In the genomic region with DNA sequence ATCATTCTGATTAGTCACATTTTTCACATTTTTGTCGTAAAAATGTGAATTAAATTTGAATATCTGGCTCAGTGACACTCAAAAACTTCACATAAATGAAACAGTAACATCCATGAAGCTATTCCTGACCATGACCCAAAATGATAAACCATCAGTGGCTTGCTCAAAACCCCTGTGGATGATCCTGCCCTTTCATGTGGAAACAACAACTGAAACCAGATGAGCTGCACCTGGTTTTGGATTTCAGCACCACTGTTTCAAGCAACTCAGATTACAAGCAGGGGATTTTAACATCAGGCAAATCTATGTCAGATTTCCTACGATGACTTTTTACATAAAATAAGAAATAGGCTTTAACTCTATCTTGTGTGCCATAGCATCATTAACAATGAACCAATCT, we compare ENCODE assay signal across 24 cellular contexts.
"Had no signal": no experiment of that assay in that cellular context is flagged by ENCODE, and none has a peak within 500 bp of the region (broad histone marks: within the 10 kb centered on the region; RNA-seq: fewer than 3 reads in every experiment).

No MANE protein-coding gene starts in this region.

- FAIRE-seq: keratinocyte had no signal

- H3K36me3 Mint-ChIP-seq: activated CD8-positive, alpha-beta memory T cell treated with anti-CD3 and anti-CD28 coated beads, Interleukin-2, amount 10 ng/mL, durations not matched to agents 7 days and 5 days; activated naive CD8-positive, alpha-beta T cell treated with anti-CD3 and anti-CD28 coated beads, Interleukin-2, amount 10 ng/mL, durations not matched to agents 7 days and 5 days; stimulated activated memory B cell treated with anti-CD40 and anti-IgM and Interleukin-4, amounts not matched to agents 10 μg/mL and 1 μg/mL and 100 μg/mL, for 72 hours had no signal

- H3K4me1 Mint-ChIP-seq: activated B cell treated with CpG ODN at 0.5 μM for 24 hours; activated CD4-positive, alpha-beta memory T cell treated with anti-CD3 and anti-CD28 coated beads, Interleukin-2, amount 10 ng/mL, durations not matched to agents 7 days and 5 days; activated naive CD8-positive, alpha-beta T cell treated with anti-CD3 and anti-CD28 coated beads, Interleukin-2, amount 10 ng/mL, durations not matched to agents 7 days and 5 days; activated T-helper 17 cell treated with anti-CD3 and anti-CD28 coated beads, Interleukin-2, amount 50 U/mL, for 72 hours; central memory CD8-positive, alpha-beta T cell; stimulated activated memory B cell treated with anti-CD40 and anti-IgM and Interleukin-4, amounts not matched to agents 10 μg/mL and 1 μg/mL and 100 μg/mL, for 72 hours had no signal

- ATAC-seq: activated CD8-positive, alpha-beta memory T cell treated with anti-CD3 and anti-CD28 coated beads, Interleukin-2, amount 10 ng/mL, durations not matched to agents 7 days and 5 days; activated T-helper 17 cell treated with anti-CD3 and anti-CD28 coated beads, Interleukin-2, amount 50 U/mL, for 72 hours; left lobe of liver; stimulated activated memory B cell treated with anti-CD40 and anti-IgM and Interleukin-4, amounts not matched to agents 10 μg/mL and 1 μg/mL and 100 μg/mL, for 72 hours had no signal

- DNase-seq: activated B cell treated with CpG ODN at 0.5 μM for 24 hours; activated CD4-positive, alpha-beta memory T cell treated with anti-CD3 and anti-CD28 coated beads, Interleukin-2, amount 10 ng/mL, durations not matched to agents 7 days and 5 days; activated CD4-positive, alpha-beta T cell treated with anti-CD3 and anti-CD28 coated beads for 4 hours; activated CD8-positive, alpha-beta memory T cell treated with anti-CD3 and anti-CD28 coated beads, Interleukin-2, amount 10 ng/mL, durations not matched to agents 7 days and 5 days; activated naive CD4-positive, alpha-beta T cell treated with Interleukin-2 at 50 U/mL for 16 hours; activated naive CD8-positive, alpha-beta T cell treated with anti-CD3 and anti-CD28 coated beads, Interleukin-2, amount 10 ng/mL, durations not matched to agents 7 days and 5 days; activated T-cell treated with anti-CD3 and anti-CD28 coated beads, Interleukin-2, amount 50 U/mL, for 1 hour; brain microvascular endothelial cell; foreskin melanocyte; hypothalamus; midbrain; nucleus accumbens; posterior cingulate gyrus; sigmoid colon; stimulated activated CD4-positive, alpha-beta T cell treated with anti-CD3 and anti-CD28 coated beads, Interleukin-4, amount 100 ng/mL, for 4 hours; testis; upper lobe of left lung had no signal

- H3K27me3 ChIP-seq: brain microvascular endothelial cell, sigmoid colon, testis, upper lobe of left lung had no signal

- H3K4me1 ChIP-seq: sigmoid colon, testis, upper lobe of left lung had no signal

- H3K4me3 ChIP-seq: coronary artery, sigmoid colon, testis, upper lobe of left lung had no signal

- H3K36me3 ChIP-seq: brain microvascular endothelial cell, sigmoid colon, upper lobe of left lung had no signal

- H3K27me3 Mint-ChIP-seq: activated B cell treated with CpG ODN at 0.5 μM for 24 hours had no signal

- H3K27ac ChIP-seq: brain microvascular endothelial cell, coronary artery, sigmoid colon, testis, upper lobe of left lung had no signal

- H3K4me3 Mint-ChIP-seq: activated B cell treated with CpG ODN at 0.5 μM for 24 hours; activated CD4-positive, alpha-beta memory T cell treated with anti-CD3 and anti-CD28 coated beads, Interleukin-2, amount 10 ng/mL, durations not matched to agents 7 days and 5 days; activated CD8-positive, alpha-beta memory T cell treated with anti-CD3 and anti-CD28 coated beads, Interleukin-2, amount 10 ng/mL, durations not matched to agents 7 days and 5 days; activated naive CD8-positive, alpha-beta T cell treated with anti-CD3 and anti-CD28 coated beads, Interleukin-2, amount 10 ng/mL, durations not matched to agents 7 days and 5 days; activated T-helper 17 cell treated with anti-CD3 and anti-CD28 coated beads, Interleukin-2, amount 50 U/mL, for 72 hours; central memory CD8-positive, alpha-beta T cell; nephron; stimulated activated memory B cell treated with anti-CD40 and anti-IgM and Interleukin-4, amounts not matched to agents 10 μg/mL and 1 μg/mL and 100 μg/mL, for 72 hours had no signal

- H3K9me3 ChIP-seq: sigmoid colon, testis, upper lobe of left lung had no signal

- H3K9me3 Mint-ChIP-seq: activated B cell treated with CpG ODN at 0.5 μM for 24 hours; activated CD4-positive, alpha-beta memory T cell treated with anti-CD3 and anti-CD28 coated beads, Interleukin-2, amount 10 ng/mL, durations not matched to agents 7 days and 5 days; activated naive CD8-positive, alpha-beta T cell treated with anti-CD3 and anti-CD28 coated beads, Interleukin-2, amount 10 ng/mL, durations not matched to agents 7 days and 5 days; activated T-helper 17 cell treated with anti-CD3 and anti-CD28 coated beads, Interleukin-2, amount 50 U/mL, for 72 hours; central memory CD8-positive, alpha-beta T cell; nephron; stimulated activated memory B cell treated with anti-CD40 and anti-IgM and Interleukin-4, amounts not matched to agents 10 μg/mL and 1 μg/mL and 100 μg/mL, for 72 hours had no signal

- H3K27ac Mint-ChIP-seq: activated B cell treated with CpG ODN at 0.5 μM for 24 hours; activated CD4-positive, alpha-beta memory T cell treated with anti-CD3 and anti-CD28 coated beads, Interleukin-2, amount 10 ng/mL, durations not matched to agents 7 days and 5 days; activated CD8-positive, alpha-beta memory T cell treated with anti-CD3 and anti-CD28 coated beads, Interleukin-2, amount 10 ng/mL, durations not matched to agents 7 days and 5 days; activated naive CD8-positive, alpha-beta T cell treated with anti-CD3 and anti-CD28 coated beads, Interleukin-2, amount 10 ng/mL, durations not matched to agents 7 days and 5 days; activated T-helper 17 cell treated with anti-CD3 and anti-CD28 coated beads, Interleukin-2, amount 50 U/mL, for 72 hours; nephron; stimulated activated memory B cell treated with anti-CD40 and anti-IgM and Interleukin-4, amounts not matched to agents 10 μg/mL and 1 μg/mL and 100 μg/mL, for 72 hours had no signal
